ENCODE assay signal across 1 cellular context in genomic region chr12:116284401-116284800, GRCh38.
TF ChIP-seq lines count a peak whose summit lies in the region.

No MANE protein-coding gene starts in this region.

TF ChIP-seq in SK-N-SH treated with all-trans-retinoic acid at 6 μM for 48 hours, 23 proteins besides CTCF, POLR2A, EP300 and RAD21 (continued from another document):
- TF ChIP-seq ISL1 (CRISPR knock-in tag; IDR thresholded peaks at IDR 0.05), result no peak
- no peak for TF ChIP-seq ZC3H10 (CRISPR knock-in tag; IDR thresholded peaks at IDR 0.05)
- TF ChIP-seq TSHZ2 (CRISPR knock-in tag; IDR thresholded peaks at IDR 0.05), result no peak
- TF ChIP-seq ZNF565 (CRISPR knock-in tag; conservative IDR thresholded peaks at IDR 0.05; ENCODE audit: low read depth), result no peak
- TF ChIP-seq CREB5 (CRISPR knock-in tag; IDR thresholded peaks at IDR 0.05; ENCODE audit: low read depth), result no peak
- no peak for TF ChIP-seq OSR1 (CRISPR knock-in tag; IDR thresholded peaks at IDR 0.05)
- TF ChIP-seq ZFP30 (CRISPR knock-in tag; IDR thresholded peaks at IDR 0.05), result no peak
- TF ChIP-seq TOX (CRISPR knock-in tag; IDR thresholded peaks at IDR 0.05; ENCODE audit: borderline replicate concordance), result no peak
